In genomic region chr1:214398490-214398889, GRCh38 we compare ENCODE assay signal across 6 cellular contexts.
"Had no signal": no experiment of that assay in that cellular context is flagged by ENCODE, and none has a peak within 500 bp of the region (broad histone marks: within the 10 kb centered on the region; RNA-seq: fewer than 3 reads in every experiment).

No MANE protein-coding gene starts in this region.

- H3K9me3 Mint-ChIP-seq: GM23338 had no signal

- H3K4me1 ChIP-seq: HAP-1 had no signal

- H3K36me3 Mint-ChIP-seq: IgD-negative memory B cell had no signal

- H3K9me3 ChIP-seq: HAP-1 had no signal

- H3K4me1 Mint-ChIP-seq: IgD-negative memory B cell had no signal

- H3K9ac ChIP-seq: KMS-11 had no signal

- DNase-seq: H7, KBM-7 had no signal

- H3K4me2 ChIP-seq: KMS-11 had no signal

- H3K4me3 Mint-ChIP-seq: GM23338, IgD-negative memory B cell had no signal

- H3K4me3 ChIP-seq: GM23338, HAP-1 had no signal

- H2AFZ ChIP-seq: GM23338 had no signal

- H3K27ac Mint-ChIP-seq: IgD-negative memory B cell had no signal

- H3K27ac ChIP-seq: KMS-11 had no signal
